8 cellular contexts compared by ENCODE assay signal in genomic region chr19:55087542-55087935, GRCh38. TPM values are rescaled to one million over a fixed set of nuclear protein-coding genes. Genes with fewer than 3 reads are reported as not detected.
DNase-seq lines count a peak whose midpoint lies in the region; TF ChIP-seq lines count a peak whose summit lies in the region.

No MANE protein-coding gene starts in this region.

- H2AFZ ChIP-seq in neural progenitor cell (replicated peaks): no peak overlapping the region

- H3F3A ChIP-seq in neural progenitor cell (ENCODE audit: low read depth): peaks cover 44% of the 10 kb centered on the region

- CTCF ChIA-PET in RWPE1 (lab: Yijun Ruan, JAX): interaction anchor here (0.5 to 1.3 kb wide), 3 partner anchors 12 to 417 kb away, joined by 3 to 4 read pairs (median 3); no protein-coding TSS in a partner anchor

- H3K36me3 Mint-ChIP-seq in neural progenitor cell: peaks cover 5% of the 10 kb centered on the region

- peaks cover 3% of the 10 kb centered on the region for H3K79me2 ChIP-seq in neural progenitor cell (ENCODE audit: low read depth)

- H4K20me1 ChIP-seq in neural progenitor cell (ENCODE audit: low read depth): peaks cover 53% of the 10 kb centered on the region

- H3K27me3 Mint-ChIP-seq in neural progenitor cell (ENCODE audit: insufficient read depth, low read depth): peaks cover 40% of the 10 kb centered on the region

- H3K27ac ChIP-seq in RWPE1 (peak overlapping the region; percentile 54), neural progenitor cell (no peak overlapping the region)

- DNase-seq in BE2C (no peak), RWPE1 (ENCODE audit: low spot score) (no peak), fibroblast of peridontal ligament (ENCODE audit: extremely low read depth) (peak; percentile 5), neural progenitor cell (ENCODE audit: low spot score) (no peak), SK-N-DZ (ENCODE audit: low spot score) (no peak), MV-4-11 (lab: John Stamatoyannopoulos, UW) (no peak), NOMO-1 (lab: John Stamatoyannopoulos, UW; ENCODE audit: unreplicated experiment in 2 of 2) (no peak), HPDE6-E6E7 (ENCODE audit: extremely low spot score) (no peak)

- H3K36me3 ChIP-seq in BE2C: peaks cover 3% of the 10 kb centered on the region
- no peaks in the 10 kb centered on the region for H3K36me3 ChIP-seq in neural progenitor cell

- POLR2A ChIA-PET in RWPE1 (lab: Yijun Ruan, JAX; ENCODE audit: low non-redundant PET): no interaction called here

- H3K4me1 Mint-ChIP-seq in neural progenitor cell: peaks cover 46% of the 10 kb centered on the region

- H3K9me3 ChIP-seq in BE2C: no peaks in the 10 kb centered on the region
- no peaks in the 10 kb centered on the region for H3K9me3 ChIP-seq in neural progenitor cell (ENCODE audit: low read depth)

- TF ChIP-seq CTCF in BE2C (IDR thresholded peaks at IDR 0.05; ENCODE audit: low read depth, low read length) (no peak), RWPE1 (conservative IDR thresholded peaks at IDR 0.05; ENCODE audit: low read depth) (no peak), neural progenitor cell (IDR thresholded peaks at IDR 0.05) (no peak)

- peak overlapping the region; percentile 91 for H3K4me3 Mint-ChIP-seq in neural progenitor cell

- H3K9ac ChIP-seq in neural progenitor cell: no peak overlapping the region

- peak overlapping the region; percentile 74 for H3K27ac Mint-ChIP-seq in neural progenitor cell

- peak overlapping the region; percentile 90 for H3K4me2 ChIP-seq in neural progenitor cell

- H3K4me1 ChIP-seq in BE2C (no peaks in the 10 kb centered on the region), neural progenitor cell (peaks cover 24% of the 10 kb centered on the region)

- H3K9me3 Mint-ChIP-seq in neural progenitor cell: peaks cover 1% of the 10 kb centered on the region

- H3K4me3 ChIP-seq in BE2C (ENCODE audit: low read depth, low read length): peak overlapping the region; percentile 53
- peak overlapping the region; percentile 68 for H3K4me3 ChIP-seq in neural progenitor cell

- peaks cover 42% of the 10 kb centered on the region for H3K27me3 ChIP-seq in BE2C
- H3K27me3 ChIP-seq in neural progenitor cell: peaks cover 38% of the 10 kb centered on the region

RNA-seq across cellular contexts. Expression of gene EPS8L1, which starts 11.9 kb away (rescaled TPM):
- polyA plus RNA-seq in BE2C (2012; ENCODE audit: insufficient read depth, insufficient read length, low read depth): not detected
- 7.0 and 17.5 TPM in 2 replicates for total RNA-seq in neural progenitor cell (ENCODE audit: low replicate concordance)
- polyA plus RNA-seq in SK-N-DZ (2014; cell fraction: cytosol; rRNA removed): 0.18 and 0.42 TPM in 2 replicates
- polyA plus RNA-seq in SK-N-DZ (2014; cell fraction: nucleus; rRNA removed): 1.8 and 3.5 TPM in 2 replicates

RNA-seq across cellular contexts. Expression of gene RDH13, which starts 24.6 kb away (rescaled TPM):
- 19.7 TPM for polyA plus RNA-seq in BE2C (2012; ENCODE audit: insufficient read depth, insufficient read length, low read depth)
- 9.0 and 9.4 TPM in 2 replicates for total RNA-seq in neural progenitor cell (ENCODE audit: low replicate concordance)
- 10.0 and 11.3 TPM in 2 replicates for polyA plus RNA-seq in SK-N-DZ (2014; cell fraction: cytosol; rRNA removed)
- polyA plus RNA-seq in SK-N-DZ (2014; cell fraction: nucleus; rRNA removed): 7.4 and 9.5 TPM in 2 replicates

RNA-seq across cellular contexts. Expression of gene PPP1R12C, which starts 29.9 kb away (rescaled TPM):
- 75.9 TPM for polyA plus RNA-seq in BE2C (2012; ENCODE audit: insufficient read depth, insufficient read length, low read depth)
- total RNA-seq in neural progenitor cell (ENCODE audit: low replicate concordance): 21.8 and 62.7 TPM in 2 replicates
- 19.4 and 22.7 TPM in 2 replicates for polyA plus RNA-seq in SK-N-DZ (2014; cell fraction: cytosol; rRNA removed)
- 314 and 319 TPM in 2 replicates for polyA plus RNA-seq in SK-N-DZ (2014; cell fraction: nucleus; rRNA removed)

RNA-seq across cellular contexts. Expression of gene GP6, which starts 49.5 kb away (rescaled TPM):
- polyA plus RNA-seq in BE2C (2012; ENCODE audit: insufficient read depth, insufficient read length, low read depth): not detected
- total RNA-seq in neural progenitor cell (ENCODE audit: low replicate concordance): not detected in 2 replicates
- polyA plus RNA-seq in SK-N-DZ (2014; cell fraction: cytosol; rRNA removed): not detected in 2 replicates
- not detected in 2 replicates for polyA plus RNA-seq in SK-N-DZ (2014; cell fraction: nucleus; rRNA removed)
